Comparison of ENCODE assay signal across 9 cellular contexts in genomic region chr3:177284383-177284881, GRCh38.
A peak's percentile ranks its signal among the peaks of the same experiment; 100 is the strongest.
DNase-seq lines count a peak whose midpoint lies in the region; ATAC-seq and TF ChIP-seq lines count a peak whose summit lies in the region.
"Had no signal": no experiment of that assay in that cellular context is flagged by ENCODE, and none has a peak within 500 bp of the region (broad histone marks: within the 10 kb centered on the region; RNA-seq: fewer than 3 reads in every experiment).

No MANE protein-coding gene starts in this region.

- no peak overlapping the region for H3K4me3 Mint-ChIP-seq in neural crest cell

- no peaks in the 10 kb centered on the region for H3K36me3 Mint-ChIP-seq in neural crest cell (ENCODE audit: low read depth)

- H3K4me3 ChIP-seq in SJSA1 (no peak overlapping the region), colonic mucosa (no peak overlapping the region)
- H3K4me3 ChIP-seq: skin epidermis had no signal

- no peak overlapping the region for H3K9ac ChIP-seq in colonic mucosa (ENCODE audit: low read depth in 2 of 2, low read length in 2 of 2)

- H3K9me3 ChIP-seq in SJSA1 (replicated peaks) (no peaks in the 10 kb centered on the region), colonic mucosa (no peaks in the 10 kb centered on the region)

- H3K9me3 Mint-ChIP-seq in neural crest cell = no peaks in the 10 kb centered on the region

- TF ChIP-seq CTCF in colonic mucosa (IDR thresholded peaks at IDR 0.05) = no peak
- TF ChIP-seq CTCF in neural crest cell (conservative IDR thresholded peaks at IDR 0.05) = peak; percentile 19

- intact Hi-C loops in colonic mucosa (cut with DNase I) = no loop called here

- peak overlapping the region; percentile 97 for H3K27ac Mint-ChIP-seq in neural crest cell (ENCODE audit: unreplicated experiment)

- peaks cover 14% of the 10 kb centered on the region for H3K4me1 ChIP-seq in SJSA1 (replicated peaks)
- peaks cover 9% of the 10 kb centered on the region for H3K4me1 ChIP-seq in colonic mucosa

- H3K27ac ChIP-seq in SJSA1 (peak overlapping the region; percentile 82), colonic mucosa (peak overlapping the region; percentile 2)

- H3K36me3 ChIP-seq in SJSA1 (no peaks in the 10 kb centered on the region), colonic mucosa (no peaks in the 10 kb centered on the region)

- ATAC-seq in GM21723 (IDR thresholded peaks at IDR 0.05; ENCODE audit: unreplicated experiment) (no peak), HG02642 (IDR thresholded peaks at IDR 0.05; ENCODE audit: poor library complexity, unreplicated experiment) (no peak), HG03045 (IDR thresholded peaks at IDR 0.05; ENCODE audit: unreplicated experiment) (no peak)

- no peaks in the 10 kb centered on the region for H3K27me3 Mint-ChIP-seq in neural crest cell (ENCODE audit: low read depth)

- H3K27me3 ChIP-seq in SJSA1 (replicated peaks) = no peaks in the 10 kb centered on the region
- no peaks in the 10 kb centered on the region for H3K27me3 ChIP-seq in colonic mucosa

- peaks cover 31% of the 10 kb centered on the region for H3K4me1 Mint-ChIP-seq in neural crest cell

- DNase-seq in activated naive CD4-positive, alpha-beta T cell treated with Interleukin-2 at 50 U/mL for 16 hours = peak; percentile 4
- no peak for DNase-seq in activated naive CD4-positive, alpha-beta T cell (lab: John Stamatoyannopoulos, UW)
- peak; percentile 68 to 74 for DNase-seq in SJSA1 (ENCODE audit: low read depth in 1 of 2, low spot score in 2 of 2)
- DNase-seq in colonic mucosa = peak; percentile 59
- peak; percentile 6 for DNase-seq in neural crest cell (ENCODE audit: low read depth, low spot score)

Comparison
In these comparisons a context has a peak if more than half of its experiments do, and no peak if none do; other contexts are left out.
1. DNase-seq: peak in activated naive CD4-positive, alpha-beta T cell treated with Interleukin-2 at 50 U/mL for 16 hours (single experiment), SJSA1 (2 of 2), colonic mucosa (single experiment) and neural crest cell (single experiment); none in activated naive CD4-positive, alpha-beta T cell (0 of 4).